30 cellular contexts compared by ENCODE assay signal in the genomic region with DNA sequence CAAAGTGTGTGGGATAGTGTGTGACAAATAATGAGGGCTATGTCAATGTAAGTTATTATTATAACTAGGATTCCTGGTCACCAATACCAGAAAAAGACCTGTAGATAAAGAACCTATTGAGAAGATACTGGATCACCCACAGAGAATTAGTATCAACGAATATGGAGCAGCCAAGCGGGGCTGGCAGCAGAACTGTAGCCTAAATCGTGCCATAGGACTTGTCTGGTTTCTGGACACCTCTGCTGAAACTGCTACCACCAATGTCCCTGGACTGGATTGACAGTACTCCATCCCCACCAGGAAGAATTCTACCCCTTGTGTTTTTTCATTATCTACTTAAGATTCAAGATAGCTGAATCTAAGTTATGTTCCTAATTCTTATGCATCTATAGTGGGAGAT. TPM values are rescaled to one million over a fixed set of nuclear protein-coding genes. Genes with fewer than 3 reads are reported as not detected.
"Had no signal": no experiment of that assay in that cellular context is flagged by ENCODE, and none has a peak within 500 bp of the region (broad histone marks: within the 10 kb centered on the region; RNA-seq: fewer than 3 reads in every experiment).

No MANE protein-coding gene starts in this region.

- ATAC-seq: stimulated activated effector memory CD8-positive, alpha-beta T cell treated with anti-CD3 and anti-CD28 coated beads, Interleukin-12 subunit alpha, Interleukin-12 subunit beta, amount 100 ng/mL, for 72 hours; stimulated activated memory B cell treated with anti-CD40 and anti-IgM and Interleukin-4, amounts not matched to agents 10 μg/mL and 1 μg/mL and 100 μg/mL, for 72 hours; stimulated activated naive B cell treated with anti-CD40 and anti-IgM and Interleukin-4, amounts not matched to agents 10 μg/mL and 1 μg/mL and 100 μg/mL, for 72 hours; stimulated activated naive CD8-positive, alpha-beta T cell treated with anti-CD3 and anti-CD28 coated beads, Interleukin-15, amount 100 ng/mL, for 72 hours; stimulated activated naive CD8-positive, alpha-beta T cell treated with anti-CD3 and anti-CD28 coated beads, Interleukin-15, Interleukin-2, amounts not matched to agents 100 U/mL and 50 U/mL, for 24 hours; upper lobe of right lung had no signal

- DNase-seq: stimulated activated CD4-positive, alpha-beta T cell treated with anti-CD3 and anti-CD28 coated beads, Interleukin-2, amount 100 ng/mL, for 48 hours; stimulated activated CD4-positive, alpha-beta T cell treated with anti-CD3 and anti-CD28 coated beads, Interleukin-4, amount 100 ng/mL, for 1 hour; stimulated activated CD4-positive, alpha-beta T cell treated with anti-CD3 and anti-CD28 coated beads, Interleukin-4, amount 100 ng/mL, for 24 hours; stimulated activated CD4-positive, alpha-beta T cell treated with anti-CD3 and anti-CD28 coated beads, Interleukin-4, amount 100 ng/mL, for 4 hours; stimulated activated CD8-positive, alpha-beta memory T cell treated with anti-CD3 and anti-CD28 coated beads, Interleukin-4, amount 100 ng/mL, for 48 hours; stimulated activated naive B cell treated with anti-CD40 and anti-IgM and Interleukin-4, amounts not matched to agents 10 μg/mL and 1 μg/mL and 100 μg/mL, for 72 hours; stimulated activated naive CD4-positive, alpha-beta T cell; stimulated activated naive CD4-positive, alpha-beta T cell treated with Interleukin-2 at 50 U/mL for 16 hours; stimulated activated naive CD8-positive, alpha-beta T cell treated with anti-CD3 and anti-CD28 coated beads, Interleukin-15, amount 100 ng/mL, for 72 hours; stimulated activated naive CD8-positive, alpha-beta T cell treated with anti-CD3 and anti-CD28 coated beads, Interleukin-15, Interleukin-2, amounts not matched to agents 100 U/mL and 50 U/mL, for 24 hours; stomach; substantia nigra; testis; thyroid gland; tibial artery; transverse colon; trophoblast cell; upper lobe of left lung; upper lobe of right lung; uterus had no signal

- H3K4me1 ChIP-seq: stomach, suprapubic skin, testis, thyroid gland, tibial artery, tibial nerve, transverse colon, upper lobe of left lung, upper lobe of right lung, uterus, vagina had no signal

- H3K36me3 ChIP-seq: stomach, suprapubic skin, thoracic aorta, thyroid gland, tibial artery, tibial nerve, transverse colon, upper lobe of left lung, upper lobe of right lung, uterus, vagina had no signal

- H3K27ac ChIP-seq: stomach, suprapubic skin, testis, thoracic aorta, thyroid gland, tibial artery, tibial nerve, transverse colon, upper lobe of left lung, upper lobe of right lung, uterus, vagina had no signal

- H3K27me3 ChIP-seq: testis, thyroid gland, upper lobe of left lung, uterus, vagina had no signal

- H3K9me3 ChIP-seq: stomach, suprapubic skin, testis, thoracic aorta, thyroid gland, tibial artery, tibial nerve, transverse colon, upper lobe of left lung, upper lobe of right lung, uterus, vagina had no signal

- H3K4me3 ChIP-seq: stomach, suprapubic skin, testis, thoracic aorta, thyroid gland, tibial artery, tibial nerve, transverse colon, upper lobe of left lung, upper lobe of right lung, uterus, vagina had no signal

- FAIRE-seq: urothelium cell line had no signal

RNA-seq across cellular contexts. Expression of a gene that starts 30.3 kb away (rescaled TPM):
- total RNA-seq: subcutaneous adipose tissue, thyroid gland, tibial nerve, upper lobe of left lung, upper lobe of right lung, ureter, urinary bladder, vagina had no signal
- polyA plus RNA-seq: urinary bladder had no signal
